ENCODE assay signal across 14 cellular contexts in genomic region chr1:155011004-155011416, GRCh38. TPM values are rescaled to one million over a fixed set of nuclear protein-coding genes. Genes with fewer than 3 reads are reported as not detected.
DNase-seq lines count a peak whose midpoint lies in the region; ATAC-seq, FAIRE-seq and TF ChIP-seq lines count a peak whose summit lies in the region.
"Had no signal": no experiment of that assay in that cellular context is flagged by ENCODE, and none has a peak within 500 bp of the region (broad histone marks: within the 10 kb centered on the region; RNA-seq: fewer than 3 reads in every experiment).

No MANE protein-coding gene starts in this region.

- POLR2A ChIA-PET in CD8-positive, alpha-beta memory T cell (lab: Charles Lee): interaction anchor here (0.6 kb wide), 1 partner anchor 34 kb away, joined by 5 read pairs; no protein-coding TSS in a partner anchor

- 80% methylated on average over 5 of the region's 5 CpGs for WGBS in smooth muscle cell (ENCODE audit: low lambda C conversion rate)

- H3K27me3 Mint-ChIP-seq in CD8-positive, alpha-beta memory T cell: no peaks in the 10 kb centered on the region
- no peaks in the 10 kb centered on the region for H3K27me3 Mint-ChIP-seq in central memory CD8-positive, alpha-beta T cell
- peaks cover 2% of the 10 kb centered on the region for H3K27me3 Mint-ChIP-seq in neural progenitor cell (ENCODE audit: insufficient read depth, low read depth)

- H3K36me3 ChIP-seq in CD8-positive, alpha-beta memory T cell (ENCODE audit: insufficient read depth, low read length): peaks cover 12% of the 10 kb centered on the region
- H3K36me3 ChIP-seq in neural progenitor cell: no peaks in the 10 kb centered on the region
- no peaks in the 10 kb centered on the region for H3K36me3 ChIP-seq in kidney (ENCODE audit: control insufficient read depth in 1 of 2, insufficient read depth in 2 of 2, low read length in 2 of 2)
- no peaks in the 10 kb centered on the region for H3K36me3 ChIP-seq in smooth muscle cell (ENCODE audit: low read depth)
- H3K36me3 ChIP-seq: ovary had no signal

- TF ChIP-seq CTCF in 22Rv1 (IDR thresholded peaks at IDR 0.05): no peak
- TF ChIP-seq CTCF in neural progenitor cell (IDR thresholded peaks at IDR 0.05): no peak
- no peak for TF ChIP-seq CTCF in kidney (IDR thresholded peaks at IDR 0.05; ENCODE audit: borderline replicate concordance, extremely low read depth, insufficient read depth)
- TF ChIP-seq CTCF in smooth muscle cell (IDR thresholded peaks at IDR 0.05; ENCODE audit: borderline replicate concordance, insufficient read depth, poor library complexity, severe bottlenecking): no peak

- H3K4me1 Mint-ChIP-seq in CD8-positive, alpha-beta memory T cell: peaks cover 58 to 90% (median 67%) of the 10 kb centered on the region in 3 donors
- H3K4me1 Mint-ChIP-seq in central memory CD8-positive, alpha-beta T cell: peaks cover 69% of the 10 kb centered on the region
- peaks cover 20% of the 10 kb centered on the region for H3K4me1 Mint-ChIP-seq in neural progenitor cell

- H3F3A ChIP-seq in neural progenitor cell (ENCODE audit: low read depth) (peaks cover 19% of the 10 kb centered on the region), smooth muscle cell (ENCODE audit: low read depth) (no peaks in the 10 kb centered on the region)

- H3K36me3 Mint-ChIP-seq in CD8-positive, alpha-beta memory T cell: peaks cover 0 to 11% (median 0%) of the 10 kb centered on the region in 3 donors
- peaks cover 7% of the 10 kb centered on the region for H3K36me3 Mint-ChIP-seq in central memory CD8-positive, alpha-beta T cell (ENCODE audit: insufficient read depth)
- peaks cover 2% of the 10 kb centered on the region for H3K36me3 Mint-ChIP-seq in neural progenitor cell

- no peak for DNase-seq in CD8-positive, alpha-beta memory T cell
- DNase-seq in central memory CD8-positive, alpha-beta T cell (ENCODE audit: low spot score in 2 of 2): no peak
- DNase-seq in neural progenitor cell (ENCODE audit: low spot score) (peak; percentile 50), kidney (no peak), smooth muscle cell (lab: John Stamatoyannopoulos, UW; ENCODE audit: unreplicated experiment) (no peak)
- DNase-seq: DMS 273 treated with DMSO at 0.1 percent for 48 hours, islet precursor cell, NCI-H1930 had no signal

- peaks cover 26% of the 10 kb centered on the region for H3K79me2 ChIP-seq in neural progenitor cell (ENCODE audit: low read depth)
- peaks cover 21% of the 10 kb centered on the region for H3K79me2 ChIP-seq in smooth muscle cell (ENCODE audit: low read depth)

- peak overlapping the region; percentile 79 for H3K4me3 ChIP-seq in CD8-positive, alpha-beta memory T cell (ENCODE audit: low read length)
- H3K4me3 ChIP-seq in neural progenitor cell (no peak overlapping the region), kidney (ENCODE audit: low read length in 2 of 2) (no peak overlapping the region), smooth muscle cell (no peak overlapping the region)
- H3K4me3 ChIP-seq: ovary had no signal

- intact Hi-C loops in kidney (cut with DNase I): no loop called here

- H3K4me2 ChIP-seq in neural progenitor cell: peak overlapping the region; percentile 61
- H3K4me2 ChIP-seq in smooth muscle cell: no peak overlapping the region

- no peak for ATAC-seq in central memory CD8-positive, alpha-beta T cell (replicated peaks; ENCODE audit: extremely low read depth, poor library complexity, severe bottlenecking)
- ATAC-seq in HG02678 (IDR thresholded peaks at IDR 0.05; ENCODE audit: unreplicated experiment) (no peak), HG03442 (IDR thresholded peaks at IDR 0.05; ENCODE audit: unreplicated experiment) (no peak)

- no peak overlapping the region for H3K9ac ChIP-seq in neural progenitor cell
- no peak overlapping the region for H3K9ac ChIP-seq in kidney (ENCODE audit: low read length in 2 of 2)
- H3K9ac ChIP-seq in smooth muscle cell (ENCODE audit: low read depth): no peak overlapping the region

- H3K9me3 Mint-ChIP-seq in CD8-positive, alpha-beta memory T cell: no peaks in the 10 kb centered on the region
- no peaks in the 10 kb centered on the region for H3K9me3 Mint-ChIP-seq in central memory CD8-positive, alpha-beta T cell
- no peaks in the 10 kb centered on the region for H3K9me3 Mint-ChIP-seq in neural progenitor cell

- no peaks in the 10 kb centered on the region for H3K27me3 ChIP-seq in CD8-positive, alpha-beta memory T cell (ENCODE audit: insufficient read depth, low read length, poor library complexity, severe bottlenecking)
- H3K27me3 ChIP-seq in neural progenitor cell (no peaks in the 10 kb centered on the region), smooth muscle cell (ENCODE audit: low read depth) (no peaks in the 10 kb centered on the region)
- H3K27me3 ChIP-seq: ovary had no signal

- H4K20me1 ChIP-seq in neural progenitor cell (ENCODE audit: low read depth) (no peaks in the 10 kb centered on the region), smooth muscle cell (ENCODE audit: low read depth) (peaks cover 71% of the 10 kb centered on the region)

- peaks cover 90% of the 10 kb centered on the region for H3K4me1 ChIP-seq in CD8-positive, alpha-beta memory T cell (ENCODE audit: insufficient read depth, low read length)
- H3K4me1 ChIP-seq in neural progenitor cell: peaks cover 36% of the 10 kb centered on the region
- peaks cover 29 to 46% of the 10 kb centered on the region in 2 donors for H3K4me1 ChIP-seq in kidney (ENCODE audit: control insufficient read depth in 1 of 2, insufficient read depth in 1 of 2, low read depth in 1 of 2, low read length in 2 of 2)
- peaks cover 32% of the 10 kb centered on the region for H3K4me1 ChIP-seq in smooth muscle cell (ENCODE audit: low read depth)

- FAIRE-seq in kidney (lab: Jason Lieb, UNC): no peak
- FAIRE-seq: TTC549 had no signal

- peak overlapping the region in 6 of 8 donors; percentile 6 to 71 (median 34) for H3K27ac Mint-ChIP-seq in CD8-positive, alpha-beta memory T cell
- peak overlapping the region; percentile 22 for H3K27ac Mint-ChIP-seq in central memory CD8-positive, alpha-beta T cell (ENCODE audit: low read depth)
- peak overlapping the region; percentile 69 for H3K27ac Mint-ChIP-seq in neural progenitor cell

- CTCF ChIA-PET in CD8-positive, alpha-beta memory T cell (lab: Charles Lee): interaction anchor here (0.7 to 16.7 kb wide), 5 partner anchors 12 to 162 kb away, joined by 3 to 207 read pairs (median 5); partner anchors contain the start of genes FLAD1, KRTCAP2, LENEP and PYGO2

- H3K27ac ChIP-seq in 22Rv1 (peak overlapping the region; percentile 98), neural progenitor cell (peak overlapping the region; percentile 74), kidney (ENCODE audit: low read depth in 2 of 2, low read length in 2 of 2) (peak overlapping the region in 1 of 2 donors; percentile 57), smooth muscle cell (ENCODE audit: low read depth) (no peak overlapping the region)
- H3K27ac ChIP-seq in CD8-positive, alpha-beta memory T cell (ENCODE audit: low read depth, low read length): no peak overlapping the region

- H2AFZ ChIP-seq in neural progenitor cell (replicated peaks) (no peak overlapping the region), smooth muscle cell (ENCODE audit: low read depth) (no peak overlapping the region)

- H3K4me3 Mint-ChIP-seq in CD8-positive, alpha-beta memory T cell: peak overlapping the region in 3 of 7 donors; percentile 11 to 59 (median 37)
- H3K4me3 Mint-ChIP-seq in central memory CD8-positive, alpha-beta T cell: peak overlapping the region; percentile 11
- H3K4me3 Mint-ChIP-seq in neural progenitor cell: no peak overlapping the region

- H3K9me3 ChIP-seq in CD8-positive, alpha-beta memory T cell (ENCODE audit: low read length): no peaks in the 10 kb centered on the region
- no peaks in the 10 kb centered on the region for H3K9me3 ChIP-seq in neural progenitor cell (ENCODE audit: low read depth)
- H3K9me3 ChIP-seq in kidney (ENCODE audit: control insufficient read depth in 1 of 2, low read length in 2 of 2): no peaks in the 10 kb centered on the region
- no peaks in the 10 kb centered on the region for H3K9me3 ChIP-seq in smooth muscle cell (replicated peaks; ENCODE audit: low read depth)
- H3K9me3 ChIP-seq: ovary had no signal

RNA-seq across cellular contexts. Expression of gene ZBTB7B, which starts 8.4 kb away (rescaled TPM):
- total RNA-seq in CD8-positive, alpha-beta memory T cell: 10 to 100 TPM; 33.2 to 34.7 TPM
- 3.3 TPM for polyA plus RNA-seq in CD8-positive, alpha-beta memory T cell
- total RNA-seq in neural progenitor cell (ENCODE audit: low replicate concordance) (4.7 and 15.7 TPM in 2 replicates), kidney (68.7 TPM), smooth muscle cell (15.3 and 15.5 TPM in 2 replicates)
- polyA plus RNA-seq in kidney (ENCODE audit: insufficient read depth, low read depth, low replicate concordance) (20.1 TPM), smooth muscle cell (7.5 and 10.0 TPM in 2 replicates)

RNA-seq across cellular contexts. Expression of gene LENEP, which starts 17.6 kb away (rescaled TPM):
- under 1 TPM; 0.62 to 0.72 TPM for total RNA-seq in CD8-positive, alpha-beta memory T cell
- polyA plus RNA-seq in CD8-positive, alpha-beta memory T cell: not detected
- total RNA-seq in neural progenitor cell (ENCODE audit: low replicate concordance) (not detected in 2 replicates), kidney (not detected), smooth muscle cell (not detected in 2 replicates)
- polyA plus RNA-seq in kidney (ENCODE audit: insufficient read depth, low read depth, low replicate concordance) (not detected), smooth muscle cell (not detected in 2 replicates)
- total RNA-seq: fibroblast of lung, ovary had no signal
- polyA plus RNA-seq: fibroblast of lung, ovary had no signal

RNA-seq across cellular contexts. Expression of gene DCST2, which starts 22.6 kb away (rescaled TPM):
- total RNA-seq in CD8-positive, alpha-beta memory T cell: under 1 TPM; 0.09 to 0.16 TPM
- polyA plus RNA-seq in CD8-positive, alpha-beta memory T cell: not detected
- total RNA-seq in neural progenitor cell (ENCODE audit: low replicate concordance): 1.8 and 2.0 TPM in 2 replicates
- 1.4 TPM for total RNA-seq in kidney
- polyA plus RNA-seq in kidney (ENCODE audit: insufficient read depth, low read depth, low replicate concordance): 0.43 TPM
- total RNA-seq in smooth muscle cell: 1.1 TPM in 1 of 2 replicates, not detected in the other
- polyA plus RNA-seq in smooth muscle cell: 1.2 and 1.3 TPM in 2 replicates

RNA-seq across cellular contexts. Expression of gene DCST1, which starts 22.6 kb away (rescaled TPM):
- total RNA-seq in CD8-positive, alpha-beta memory T cell: not detected
- not detected for polyA plus RNA-seq in CD8-positive, alpha-beta memory T cell
- total RNA-seq in neural progenitor cell (ENCODE audit: low replicate concordance) (not detected in 2 replicates), kidney (not detected), smooth muscle cell (not detected in 2 replicates)
- polyA plus RNA-seq in kidney (ENCODE audit: insufficient read depth, low read depth, low replicate concordance) (not detected), smooth muscle cell (not detected in 2 replicates)
- total RNA-seq: fibroblast of lung had no signal
- polyA plus RNA-seq: fibroblast of lung had no signal

RNA-seq across cellular contexts. Expression of gene FLAD1, which starts 27.9 kb away (rescaled TPM):
- total RNA-seq in CD8-positive, alpha-beta memory T cell: 10 to 100 TPM; 73.7 to 76.3 TPM
- 51.2 TPM for polyA plus RNA-seq in CD8-positive, alpha-beta memory T cell
- 19.3 and 47.4 TPM in 2 replicates for total RNA-seq in neural progenitor cell (ENCODE audit: low replicate concordance)
- 34.1 TPM for total RNA-seq in kidney
- 37.9 TPM for polyA plus RNA-seq in kidney (ENCODE audit: insufficient read depth, low read depth, low replicate concordance)
- 30.7 and 31.1 TPM in 2 replicates for total RNA-seq in smooth muscle cell
- 51.4 and 52.1 TPM in 2 replicates for polyA plus RNA-seq in smooth muscle cell

Comparison
In these comparisons a context has a peak if more than half of its experiments do, and no peak if none do; other contexts are left out.
1. H3K27ac ChIP-seq: peak in 22Rv1 (single experiment) and neural progenitor cell (single experiment); none in CD8-positive, alpha-beta memory T cell (single experiment) and smooth muscle cell (single experiment).
2. Peak in every context shown above with its lines, with median percentiles within 50 percentile points of each other: H3K27ac Mint-ChIP-seq.